8 cellular contexts compared by ENCODE assay signal in genomic region chr6:3751019-3751729, GRCh38. TPM values are rescaled to one million over a fixed set of nuclear protein-coding genes. Genes with fewer than 3 reads are reported as not detected.
A peak's percentile ranks its signal among the peaks of the same experiment; 100 is the strongest.
DNase-seq lines count a peak whose midpoint lies in the region; ATAC-seq and TF ChIP-seq lines count a peak whose summit lies in the region.

TSS of gene PXDC1 (minus strand) at chr6:3751713. CDS start at chr6:3751531, 182 bp downstream.

- H3K18ac ChIP-seq in mesendoderm (ENCODE audit: low read length), result peak within 1 kb of the TSS; percentile 78

- H4K5ac ChIP-seq in mesendoderm (ENCODE audit: low read length), result no peak within 1 kb of the TSS

- DNase-seq in dermis microvascular lymphatic vessel endothelial cell (ENCODE audit: low read depth in 2 of 2) (no peak), mesendoderm (peak; percentile 42), glutamatergic neuron (no peak)

- no peak within 1 kb of the TSS for H2BK5ac ChIP-seq in mesendoderm (ENCODE audit: low read length)

- H3K27me3 Mint-ChIP-seq in glutamatergic neuron (ENCODE audit: unreplicated experiment), result peaks cover 10% of the 10 kb centered on the region

- H3K4me1 Mint-ChIP-seq in glutamatergic neuron (ENCODE audit: low read depth, unreplicated experiment), result peaks cover 18% of the 10 kb centered on the region

- H3K4me1 ChIP-seq in HEK293 (ENCODE audit: control insufficient read depth, insufficient read depth, low read length), result peaks cover 3% of the 10 kb centered on the region; the same call in 1 of the 2 replicates
- no peaks in the 10 kb centered on the region for H3K4me1 ChIP-seq in mesendoderm (ENCODE audit: control insufficient read depth, low read depth, low read length)

- H3K23ac ChIP-seq in mesendoderm (ENCODE audit: low read length), result peak within 1 kb of the TSS; percentile 75

- H3K27ac Mint-ChIP-seq in glutamatergic neuron (ENCODE audit: unreplicated experiment), result no peak within 1 kb of the TSS

- H3K4me3 Mint-ChIP-seq in glutamatergic neuron (ENCODE audit: unreplicated experiment), result no peak within 1 kb of the TSS

- ATAC-seq in SK-N-SH treated with all-trans-retinoic acid at 6 μM for 48 hours (no peak), HG03378 (IDR thresholded peaks at IDR 0.05; ENCODE audit: unreplicated experiment) (no peak)

- no peak within 1 kb of the TSS for H4K8ac ChIP-seq in mesendoderm (ENCODE audit: low read depth, low read length)

- H3K27me3 ChIP-seq in mesendoderm (ENCODE audit: insufficient read depth, low read length, poor library complexity), result peaks cover 2% of the 10 kb centered on the region

- peak within 1 kb of the TSS; percentile 8 for H3K4ac ChIP-seq in mesendoderm (ENCODE audit: low read depth, low read length)

- no peak within 1 kb of the TSS for H2AK5ac ChIP-seq in mesendoderm (ENCODE audit: low read length)

- no peaks in the 10 kb centered on the region for H3K36me3 Mint-ChIP-seq in glutamatergic neuron (ENCODE audit: unreplicated experiment)

- peaks cover 10% of the 10 kb centered on the region for H3K9me3 Mint-ChIP-seq in glutamatergic neuron (ENCODE audit: unreplicated experiment)

- no peaks in the 10 kb centered on the region for H3K79me1 ChIP-seq in mesendoderm (ENCODE audit: low read length)

- H3K4me3 ChIP-seq in GM12875 (ENCODE audit: low read depth, low read length), result peak within 1 kb of the TSS; percentile 27
- H3K4me3 ChIP-seq in HEK293 (ENCODE audit: low read depth, low read length), result peak within 1 kb of the TSS; percentile 66
- H3K4me3 ChIP-seq in mesendoderm (ENCODE audit: low read length), result peak within 1 kb of the TSS; percentile 33

- peak within 1 kb of the TSS; percentile 74 for H3K9ac ChIP-seq in mesendoderm (ENCODE audit: low read length)

- CTCF ChIA-PET in HEK293 (lab: Yijun Ruan, JAX), result interaction anchor here (1.3 kb wide), 2 partner anchors 99 to 182 kb away, joined by 5 read pairs; no protein-coding TSS in a partner anchor

- no CpG with 5 or more reads among the region's 94 CpGs for WGBS in mesendoderm (ENCODE audit: extremely low coverage, insufficient coverage, low lambda C conversion rate)

- POLR2A ChIA-PET in HEK293 (lab: Yijun Ruan, JAX), result interaction anchor here (1.0 to 1.3 kb wide), 2 partner anchors 58 to 270 kb away, joined by 4 to 5 read pairs; a partner anchor contains a TSS

- H3K56ac ChIP-seq in mesendoderm (ENCODE audit: low read length), result peak within 1 kb of the TSS; percentile 84

- H3K9me3 ChIP-seq in HEK293 (ENCODE audit: control insufficient read depth, insufficient read depth, low read depth, low read length), result no peaks in the 10 kb centered on the region

- peak within 1 kb of the TSS; percentile 81 for H3K4me2 ChIP-seq in mesendoderm (ENCODE audit: low read length)

- H3K27ac ChIP-seq in HEK293 (ENCODE audit: extremely low read depth, low read depth, low read length), result peak within 1 kb of the TSS; percentile 83
- H3K27ac ChIP-seq in mesendoderm (ENCODE audit: low read depth, low read length), result no peak within 1 kb of the TSS
- H3K27ac ChIP-seq in temporal lobe (ENCODE audit: low read depth, low read length), result peak within 1 kb of the TSS; percentile 69

- H2BK15ac ChIP-seq in mesendoderm (replicated peaks; ENCODE audit: low read depth), result no peak within 1 kb of the TSS

- H3K79me2 ChIP-seq in mesendoderm (ENCODE audit: control insufficient read depth, insufficient read depth, low read length), result no peaks in the 10 kb centered on the region

- H3K36me3 ChIP-seq in HEK293 (ENCODE audit: control insufficient read depth in 2 of 2, insufficient read depth in 1 of 2, low read length in 2 of 2) (no peaks in the 10 kb centered on the region), mesendoderm (ENCODE audit: control insufficient read depth, insufficient read depth, low read length) (no peaks in the 10 kb centered on the region)

- no peak within 1 kb of the TSS for H2BK120ac ChIP-seq in mesendoderm (ENCODE audit: low read depth, low read length)

- TF ChIP-seq CTCF in GM12875 (IDR thresholded peaks at IDR 0.05; ENCODE audit: borderline replicate concordance, insufficient read depth, low read depth, low read length) (no peak), HEK293 (tag by site-specific recombination; IDR thresholded peaks at IDR 0.05) (no peak), glutamatergic neuron (IDR thresholded peaks at IDR 0.05; ENCODE audit: partially characterized antibody, unreplicated experiment) (no peak)

TF ChIP-seq in HEK293, 187 proteins besides CTCF, POLR2A, EP300 and RAD21 (continues in another document):
- peak; percentile 85 for TF ChIP-seq ZBTB26 (tag by site-specific recombination; optimal IDR thresholded peaks at IDR 0.05)
- no peak for TF ChIP-seq ZNF792 (tag by site-specific recombination; IDR thresholded peaks at IDR 0.05)
- no peak for TF ChIP-seq ZNF660 (tag by site-specific recombination; IDR thresholded peaks at IDR 0.05)
- no peak for TF ChIP-seq WT1 (tag by site-specific recombination; IDR thresholded peaks at IDR 0.05)
- peak; percentile 29; the same call in 1 of the 2 replicates for TF ChIP-seq ZBTB20 (tag by site-specific recombination; IDR thresholded peaks at IDR 0.05)
- peak; percentile 11; the same call in 1 of the 2 replicates for TF ChIP-seq ZNF2 (tag by site-specific recombination; IDR thresholded peaks at IDR 0.05)

TF ChIP-seq in SK-N-SH treated with all-trans-retinoic acid at 6 μM for 48 hours, 23 proteins besides CTCF, POLR2A, EP300 and RAD21:
- TF ChIP-seq ARNTL (CRISPR knock-in tag; IDR thresholded peaks at IDR 0.05; ENCODE audit: borderline replicate concordance, low read depth) (no peak), ZFP3 (CRISPR knock-in tag; IDR thresholded peaks at IDR 0.05) (peak; percentile 42; the same call in 1 of the 2 replicates)

RNA-seq across cellular contexts. Expression of gene PXDC1, which starts in this region (rescaled TPM):
- total RNA-seq in dermis microvascular lymphatic vessel endothelial cell, result 60.5 and 71.8 TPM in 2 replicates
- 1.2 TPM for polyA plus RNA-seq in mesendoderm (2013, experiment 1 of 2)
- 1.3 TPM for polyA plus RNA-seq in mesendoderm (2013, experiment 2 of 2)
- total RNA-seq in temporal lobe, result 9.1 TPM
- total RNA-seq in glutamatergic neuron (ENCODE audit: unreplicated experiment), result 7.5 TPM
